2 cellular contexts compared by ENCODE assay signal in genomic region chr2:215505044-215505786, GRCh38.
TF ChIP-seq lines count a peak whose summit lies in the region.

No MANE protein-coding gene starts in this region.

TF ChIP-seq in K562, 482 proteins besides CTCF, POLR2A, EP300 and RAD21 (continued from another document and continues in another):
- TF ChIP-seq NR2C1 (IDR thresholded peaks at IDR 0.05), result no peak
- 0 out of 2 replicates have a peak, but pooled peaks have one; percentile 41 for TF ChIP-seq NR2C1 (tag; IDR thresholded peaks at IDR 0.05)
- TF ChIP-seq SMARCC2 (IDR thresholded peaks at IDR 0.05; ENCODE audit: low read depth), result peak; percentile 61; the same call in 1 of the 2 replicates
- TF ChIP-seq TCF3 (CRISPR knock-in tag; IDR thresholded peaks at IDR 0.05), result peak; percentile 87
- TF ChIP-seq ARID1B (IDR thresholded peaks at IDR 0.05), result peak; percentile 95
- TF ChIP-seq ZBTB8A (IDR thresholded peaks at IDR 0.05; ENCODE audit: partially characterized antibody), result no peak
- TF ChIP-seq, protein P1, sequence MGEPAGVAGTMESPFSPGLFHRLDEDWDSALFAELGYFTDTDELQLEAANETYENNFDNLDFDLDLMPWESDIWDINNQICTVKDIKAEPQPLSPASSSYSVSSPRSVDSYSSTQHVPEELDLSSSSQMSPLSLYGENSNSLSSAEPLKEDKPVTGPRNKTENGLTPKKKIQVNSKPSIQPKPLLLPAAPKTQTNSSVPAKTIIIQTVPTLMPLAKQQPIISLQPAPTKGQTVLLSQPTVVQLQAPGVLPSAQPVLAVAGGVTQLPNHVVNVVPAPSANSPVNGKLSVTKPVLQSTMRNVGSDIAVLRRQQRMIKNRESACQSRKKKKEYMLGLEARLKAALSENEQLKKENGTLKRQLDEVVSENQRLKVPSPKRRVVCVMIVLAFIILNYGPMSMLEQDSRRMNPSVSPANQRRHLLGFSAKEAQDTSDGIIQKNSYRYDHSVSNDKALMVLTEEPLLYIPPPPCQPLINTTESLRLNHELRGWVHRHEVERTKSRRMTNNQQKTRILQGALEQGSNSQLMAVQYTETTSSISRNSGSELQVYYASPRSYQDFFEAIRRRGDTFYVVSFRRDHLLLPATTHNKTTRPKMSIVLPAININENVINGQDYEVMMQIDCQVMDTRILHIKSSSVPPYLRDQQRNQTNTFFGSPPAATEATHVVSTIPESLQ (CRISPR knock-in tag; IDR thresholded peaks at IDR 0.05), result no peak
- no peak for TF ChIP-seq NR4A1 (CRISPR knock-in tag; IDR thresholded peaks at IDR 0.05)
- no peak for TF ChIP-seq NR4A1 (tag; IDR thresholded peaks at IDR 0.05)
- TF ChIP-seq HDAC2 (IDR thresholded peaks at IDR 0.05), result peak; percentile 78
- TF ChIP-seq PML (IDR thresholded peaks at IDR 0.05; ENCODE audit: low read length), result peak; percentile 74
- peak; percentile 88 for TF ChIP-seq TAL1 (IDR thresholded peaks at IDR 0.05)
- peak; percentile 87 for TF ChIP-seq NCOR1 (IDR thresholded peaks at IDR 0.05)
- no peak for TF ChIP-seq ZNF407 (IDR thresholded peaks at IDR 0.05; ENCODE audit: low read depth)
- TF ChIP-seq FOXK2 (conservative IDR thresholded peaks at IDR 0.05 in 1 of 2, IDR thresholded peaks at IDR 0.05 in 1 of 2; ENCODE audit: low read depth in 2 of 2), result no peak
- peak; percentile 72; the same call in 1 of the 2 replicates for TF ChIP-seq KLF16 (IDR thresholded peaks at IDR 0.05)
- no peak for TF ChIP-seq PTTG1 (tag; IDR thresholded peaks at IDR 0.05; ENCODE audit: low read depth)
- TF ChIP-seq DMBX1 (CRISPR knock-in tag; IDR thresholded peaks at IDR 0.05; ENCODE audit: borderline replicate concordance), result no peak
- TF ChIP-seq, protein P2, sequence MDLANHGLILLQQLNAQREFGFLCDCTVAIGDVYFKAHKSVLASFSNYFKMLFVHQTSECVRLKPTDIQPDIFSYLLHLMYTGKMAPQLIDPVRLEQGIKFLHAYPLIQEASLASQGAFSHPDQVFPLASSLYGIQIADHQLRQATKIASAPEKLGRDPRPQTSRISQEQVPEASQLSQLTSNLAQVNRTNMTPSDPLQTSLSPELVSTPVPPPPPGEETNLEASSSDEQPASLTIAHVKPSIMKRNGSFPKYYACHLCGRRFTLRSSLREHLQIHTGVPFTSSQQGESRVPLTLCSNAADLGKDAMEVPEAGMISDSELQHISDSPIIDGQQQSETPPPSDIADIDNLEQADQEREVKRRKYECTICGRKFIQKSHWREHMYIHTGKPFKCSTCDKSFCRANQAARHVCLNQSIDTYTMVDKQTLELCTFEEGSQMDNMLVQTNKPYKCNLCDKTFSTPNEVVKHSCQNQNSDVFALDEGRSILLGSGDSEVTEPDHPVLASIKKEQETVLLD (IDR thresholded peaks at IDR 0.05), result no peak
- TF ChIP-seq ZNF121 (CRISPR knock-in tag; conservative IDR thresholded peaks at IDR 0.05), result no peak
- TF ChIP-seq RAD51 (IDR thresholded peaks at IDR 0.05; ENCODE audit: borderline replicate concordance, low read depth), result no peak
- TF ChIP-seq SMARCA4 (IDR thresholded peaks at IDR 0.05), result peak; percentile 94
- TF ChIP-seq OTX1 (CRISPR knock-in tag; IDR thresholded peaks at IDR 0.05), result no peak

TF ChIP-seq in HepG2, 621 proteins besides CTCF, POLR2A, EP300 and RAD21 (continued from another document and continues in another):
- TF ChIP-seq DBP (CRISPR knock-in tag; IDR thresholded peaks at IDR 0.05; ENCODE audit: not compliant biosample characterization), result peak; percentile 8
- TF ChIP-seq POGZ (CRISPR knock-in tag; IDR thresholded peaks at IDR 0.05), result peak; percentile 83
- TF ChIP-seq HDAC2 (CRISPR knock-in tag; IDR thresholded peaks at IDR 0.05), result peak; percentile 53
- TF ChIP-seq ZNF264 (CRISPR knock-in tag; IDR thresholded peaks at IDR 0.05), result peak; percentile 42; the same call in 1 of the 2 replicates
- TF ChIP-seq CBX1 (IDR thresholded peaks at IDR 0.05; ENCODE audit: low read depth), result no peak
- TF ChIP-seq HNF4A (CRISPR knock-in tag; IDR thresholded peaks at IDR 0.05), result peak; percentile 93
- 0 out of 2 replicates have a peak, but pooled peaks have one; percentile 51 for TF ChIP-seq ZFP82 (CRISPR knock-in tag; IDR thresholded peaks at IDR 0.05; ENCODE audit: borderline replicate concordance)
- TF ChIP-seq HNF4G (IDR thresholded peaks at IDR 0.05; ENCODE audit: borderline replicate concordance, low read depth, low read length), result peak; percentile 94
- TF ChIP-seq HNF4G (CRISPR knock-in tag; IDR thresholded peaks at IDR 0.05; ENCODE audit: borderline replicate concordance, low read depth), result peak; percentile 63; the same call in 1 of the 2 replicates
- peak; percentile 71; the same call in 1 of the 2 replicates for TF ChIP-seq NCOR1 (IDR thresholded peaks at IDR 0.05; ENCODE audit: borderline replicate concordance, low read length)
- TF ChIP-seq SRF (IDR thresholded peaks at IDR 0.05; ENCODE audit: low read depth, low read length), result 0 out of 2 replicates have a peak, but pooled peaks have one; percentile 2
- 0 out of 2 replicates have a peak, but pooled peaks have one; percentile 33 for TF ChIP-seq KAT8 (CRISPR knock-in tag; IDR thresholded peaks at IDR 0.05)
- peak; percentile 23 for TF ChIP-seq TEAD3 (CRISPR knock-in tag; optimal IDR thresholded peaks at IDR 0.05; ENCODE audit: borderline replicate concordance)
- 0 out of 2 replicates have a peak, but pooled peaks have one; percentile 14 for TF ChIP-seq KAT7 (CRISPR knock-in tag; IDR thresholded peaks at IDR 0.05; ENCODE audit: borderline replicate concordance)
- TF ChIP-seq MED1 (CRISPR knock-in tag; IDR thresholded peaks at IDR 0.05), result peak; percentile 66
- no peak for TF ChIP-seq ZNF12 (CRISPR knock-in tag; IDR thresholded peaks at IDR 0.05)
- no peak for TF ChIP-seq MYNN (CRISPR knock-in tag; IDR thresholded peaks at IDR 0.05; ENCODE audit: low read depth)
- no peak for TF ChIP-seq ZFAT (CRISPR knock-in tag; conservative IDR thresholded peaks at IDR 0.05)
- no peak for TF ChIP-seq CREB1 (IDR thresholded peaks at IDR 0.05)
- TF ChIP-seq CREB1 (CRISPR knock-in tag; IDR thresholded peaks at IDR 0.05), result peak; percentile 39; the same call in 1 of the 2 replicates
- TF ChIP-seq SNAPC5 (CRISPR knock-in tag; IDR thresholded peaks at IDR 0.05; ENCODE audit: borderline replicate concordance), result no peak
- TF ChIP-seq NFIC (IDR thresholded peaks at IDR 0.05; ENCODE audit: low read length), result peak; percentile 60
- peak; percentile 81 for TF ChIP-seq GATA4 (IDR thresholded peaks at IDR 0.05; ENCODE audit: borderline replicate concordance, low read depth)
- TF ChIP-seq LCORL (IDR thresholded peaks at IDR 0.05), result no peak
- peak; percentile 43; the same call in 1 of the 2 replicates for TF ChIP-seq LCORL (CRISPR knock-in tag; IDR thresholded peaks at IDR 0.05)
- peak; percentile 18; the same call in 1 of the 2 replicates for TF ChIP-seq FOXO1 (CRISPR knock-in tag; IDR thresholded peaks at IDR 0.05)
- TF ChIP-seq ISL2 (CRISPR knock-in tag; IDR thresholded peaks at IDR 0.05), result peak; percentile 63
- TF ChIP-seq ATF3 (CRISPR knock-in tag; IDR thresholded peaks at IDR 0.05), result peak; percentile 26; the same call in 1 of the 2 replicates
- peak; percentile 75 for TF ChIP-seq SP5 (CRISPR knock-in tag; IDR thresholded peaks at IDR 0.05; ENCODE audit: borderline replicate concordance, low read depth)
- peak; percentile 53; the same call in 1 of the 2 replicates for TF ChIP-seq RXRB (CRISPR knock-in tag; IDR thresholded peaks at IDR 0.05; ENCODE audit: borderline replicate concordance)
- no peak for TF ChIP-seq HNRNPH1 (optimal IDR thresholded peaks at IDR 0.05; ENCODE audit: low read depth, low read length)
- no peak for TF ChIP-seq RBFOX2 (IDR thresholded peaks at IDR 0.05; ENCODE audit: low read depth, low read length)
- TF ChIP-seq TBX3 (IDR thresholded peaks at IDR 0.05; ENCODE audit: borderline replicate concordance), result peak; percentile 28; the same call in 1 of the 2 replicates
- peak; percentile 66; the same call in 1 of the 2 replicates for TF ChIP-seq ZNF710 (CRISPR knock-in tag; IDR thresholded peaks at IDR 0.05; ENCODE audit: borderline replicate concordance)
- TF ChIP-seq MAFG (CRISPR knock-in tag; IDR thresholded peaks at IDR 0.05), result peak; percentile 66; the same call in 1 of the 2 replicates
- TF ChIP-seq GATAD2A (CRISPR knock-in tag; IDR thresholded peaks at IDR 0.05), result peak; percentile 85
- no peak for TF ChIP-seq TCF7L2 (IDR thresholded peaks at IDR 0.05; ENCODE audit: low read depth, low read length)
- 0 out of 2 replicates have a peak, but pooled peaks have one; percentile 13 for TF ChIP-seq PRDM10 (CRISPR knock-in tag; IDR thresholded peaks at IDR 0.05; ENCODE audit: low read depth)
- 0 out of 2 replicates have a peak, but pooled peaks have one; percentile 33 for TF ChIP-seq ZNF557 (CRISPR knock-in tag; IDR thresholded peaks at IDR 0.05)
- TF ChIP-seq, protein P3, sequence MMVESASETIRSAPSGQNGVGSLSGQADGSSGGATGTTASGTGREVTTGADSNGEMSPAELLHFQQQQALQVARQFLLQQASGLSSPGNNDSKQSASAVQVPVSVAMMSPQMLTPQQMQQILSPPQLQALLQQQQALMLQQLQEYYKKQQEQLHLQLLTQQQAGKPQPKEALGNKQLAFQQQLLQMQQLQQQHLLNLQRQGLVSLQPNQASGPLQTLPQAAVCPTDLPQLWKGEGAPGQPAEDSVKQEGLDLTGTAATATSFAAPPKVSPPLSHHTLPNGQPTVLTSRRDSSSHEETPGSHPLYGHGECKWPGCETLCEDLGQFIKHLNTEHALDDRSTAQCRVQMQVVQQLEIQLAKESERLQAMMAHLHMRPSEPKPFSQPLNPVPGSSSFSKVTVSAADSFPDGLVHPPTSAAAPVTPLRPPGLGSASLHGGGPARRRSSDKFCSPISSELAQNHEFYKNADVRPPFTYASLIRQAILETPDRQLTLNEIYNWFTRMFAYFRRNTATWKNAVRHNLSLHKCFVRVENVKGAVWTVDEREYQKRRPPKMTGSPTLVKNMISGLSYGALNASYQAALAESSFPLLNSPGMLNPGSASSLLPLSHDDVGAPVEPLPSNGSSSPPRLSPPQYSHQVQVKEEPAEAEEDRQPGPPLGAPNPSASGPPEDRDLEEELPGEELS (CRISPR knock-in tag; IDR thresholded peaks at IDR 0.05), result peak; percentile 58; the same call in 1 of the 2 replicates
- TF ChIP-seq IRF2 (CRISPR knock-in tag; IDR thresholded peaks at IDR 0.05), result 0 out of 2 replicates have a peak, but pooled peaks have one; percentile 29
- no peak for TF ChIP-seq RNF219 (CRISPR knock-in tag; IDR thresholded peaks at IDR 0.05)
